ENCODE assay signal across 19 cellular contexts in the genomic region with DNA sequence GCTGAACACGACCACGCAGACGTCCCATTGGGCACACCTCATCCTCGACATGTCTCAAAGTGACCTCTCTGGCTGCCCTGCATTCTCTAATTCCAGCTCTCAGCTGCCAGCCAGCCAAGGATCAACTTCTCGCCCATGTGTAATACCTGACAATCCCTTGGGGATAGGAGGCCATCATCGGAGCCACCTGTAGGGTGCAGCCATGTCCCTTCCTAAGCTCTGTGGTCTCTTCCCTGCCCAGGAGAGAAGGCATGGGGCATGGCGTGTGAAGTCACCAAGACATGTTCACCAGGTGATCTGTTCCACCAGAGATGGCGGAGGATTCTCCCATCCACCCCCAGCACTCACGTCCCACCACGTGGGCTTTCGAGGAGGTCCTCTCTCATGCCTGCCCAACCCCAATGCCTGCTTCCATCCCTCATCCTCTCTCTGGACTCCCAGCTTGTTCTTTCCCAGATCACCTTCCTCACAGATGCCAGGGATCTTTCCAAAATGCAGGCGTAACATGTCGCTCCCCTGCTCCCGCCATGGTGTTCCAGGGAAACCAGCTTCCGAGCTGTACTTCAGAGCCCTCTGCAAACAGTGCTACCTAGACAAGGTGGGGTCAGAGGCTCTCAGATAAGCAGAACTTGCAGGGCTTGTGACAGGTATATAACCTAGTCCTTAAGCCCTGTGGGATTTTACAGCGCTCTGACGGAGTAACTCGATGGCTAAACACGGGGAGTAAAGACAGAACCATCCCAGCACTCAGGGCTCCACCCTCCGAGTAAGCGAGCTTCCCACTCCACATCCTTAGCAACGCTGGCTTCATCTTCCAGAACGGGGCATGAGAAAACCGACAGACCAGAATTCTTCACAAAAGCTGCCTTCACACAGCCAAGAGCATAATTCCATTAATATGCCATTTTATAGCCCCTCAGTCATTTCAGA. TPM values are rescaled to one million over a fixed set of nuclear protein-coding genes. Genes with fewer than 3 reads are reported as not detected.
DNase-seq lines count a peak whose midpoint lies in the region; ATAC-seq and TF ChIP-seq lines count a peak whose summit lies in the region.
"Had no signal": no experiment of that assay in that cellular context is flagged by ENCODE, and none has a peak within 500 bp of the region (broad histone marks: within the 10 kb centered on the region; RNA-seq: fewer than 3 reads in every experiment).

No MANE protein-coding gene starts in this region.

- TF ChIP-seq RAD21 in HCT116 (IDR thresholded peaks at IDR 0.05; ENCODE audit: low read depth) = peak; percentile 59

- CTCF ChIA-PET in HCT116 (lab: Charles Lee) = interaction anchor here (0.5 to 1.2 kb wide), 2 partner anchors 78 to 111 kb away, joined by 3 to 6 read pairs; a partner anchor contains a TSS

- TF ChIP-seq CTCF in HCT116 (IDR thresholded peaks at IDR 0.05 in 2 of 3, conservative IDR thresholded peaks at IDR 0.05 in 1 of 3; ENCODE audit: borderline replicate concordance in 1 of 3, insufficient read depth in 1 of 3, low read depth in 2 of 3, low read length in 2 of 3) (peak; percentile 24 to 30 (median 24); a peak in 3 of 6 replicates), WERI-Rb-1 (IDR thresholded peaks at IDR 0.05; ENCODE audit: low read depth, low read length) (peak; percentile 50), fibroblast of villous mesenchyme (IDR thresholded peaks at IDR 0.05; ENCODE audit: insufficient read depth, low read depth, low read length) (no peak), osteoblast (IDR thresholded peaks at IDR 0.05; ENCODE audit: extremely low read depth, low read depth, low read length) (no peak), spleen (IDR thresholded peaks at IDR 0.05 in 8 of 11, conservative IDR thresholded peaks at IDR 0.05 in 3 of 11) (no peak)

- TF ChIP-seq POLR2A in HCT116 (IDR thresholded peaks at IDR 0.05; ENCODE audit: borderline replicate concordance, extremely low read depth, insufficient read depth, insufficient read length) = no peak
- TF ChIP-seq POLR2A in spleen (IDR thresholded peaks at IDR 0.05) = no peak

- H3K4me3 ChIP-seq in HCT116 (replicated peaks in 1 of 2; ENCODE audit: low read depth in 1 of 2, low read length in 2 of 2) (no peak overlapping the region), WERI-Rb-1 (ENCODE audit: low read depth, low read length) (no peak overlapping the region), fibroblast of villous mesenchyme (ENCODE audit: low read depth, low read length) (no peak overlapping the region), osteoblast (ENCODE audit: insufficient read depth, low read length) (peak overlapping the region; percentile 74), spleen (no peak overlapping the region)
- H3K4me3 ChIP-seq: lung, suprapubic skin had no signal

- in situ Hi-C loops in G401 (cut with HindIII; ENCODE audit: low sequenced_read_pairs) = no loop called here

- H3K79me2 ChIP-seq in HCT116 (ENCODE audit: insufficient read depth, low read length) (peaks cover 55% of the 10 kb centered on the region), osteoblast (ENCODE audit: insufficient read depth, low read length) (peaks cover 3% of the 10 kb centered on the region)
- H3K79me2 ChIP-seq: parathyroid adenoma had no signal

- H3K9ac ChIP-seq in HCT116 (ENCODE audit: low read length) = no peak overlapping the region
- H3K9ac ChIP-seq: parathyroid adenoma had no signal

- POLR2A ChIA-PET in HCT116 (lab: Charles Lee) = no interaction called here

- H3K36me3 ChIP-seq in HCT116 (ENCODE audit: control insufficient read depth in 1 of 2, insufficient read depth in 2 of 2, low read length in 2 of 2) (peaks cover 0 to under 1% of the 10 kb centered on the region in 2 experiments; a peak in 1 of 4 replicates), WERI-Rb-1 (peaks cover 3% of the 10 kb centered on the region), osteoblast (ENCODE audit: insufficient read depth, low read length) (no peaks in the 10 kb centered on the region), spleen (peaks cover 0 to 5% (median 0%) of the 10 kb centered on the region in 6 donors)
- H3K36me3 ChIP-seq: suprapubic skin had no signal

- H3K4me1 ChIP-seq in HCT116 (ENCODE audit: control insufficient read depth in 1 of 2, insufficient read depth in 2 of 2, low read length in 2 of 2) (no peaks in the 10 kb centered on the region), osteoblast (ENCODE audit: insufficient read depth, low read length) (peaks cover 19% of the 10 kb centered on the region), spleen (no peaks in the 10 kb centered on the region)
- H3K4me1 ChIP-seq: suprapubic skin had no signal

- no peaks in the 10 kb centered on the region for H3K9me2 ChIP-seq in HCT116 (ENCODE audit: insufficient read depth)

- RAD21 ChIA-PET in HCT116 (lab: Charles Lee; ENCODE audit: low non-redundant PET in 1 of 2, low total read pairs in 2 of 2, uncharacterized antibody in 2 of 2, unreplicated experiment in 2 of 2) = interaction anchor here in 1 of 2 experiments (1.5 kb wide), 1 partner anchor 78 kb away, joined by 5 read pairs; a partner anchor contains a TSS

- no peak overlapping the region for H2AFZ ChIP-seq in HCT116 (ENCODE audit: low read depth, low read length, poor library complexity, severe bottlenecking)
- H2AFZ ChIP-seq in osteoblast (ENCODE audit: low read length) = peak overlapping the region; percentile 72
- H2AFZ ChIP-seq: parathyroid adenoma had no signal

- ATAC-seq in HCT116 = peak; percentile 77
- no peak for ATAC-seq in GM21381 (IDR thresholded peaks at IDR 0.05; ENCODE audit: unreplicated experiment)

- H4K20me1 ChIP-seq in HCT116 (ENCODE audit: insufficient read depth) (peaks cover 4% of the 10 kb centered on the region; the same call in 1 of the 2 replicates), osteoblast (ENCODE audit: insufficient read depth, low read length) (no peaks in the 10 kb centered on the region)

- no peaks in the 10 kb centered on the region for H3K27me3 ChIP-seq in HCT116 (ENCODE audit: insufficient read depth, low read length)
- H3K27me3 ChIP-seq in WERI-Rb-1 (ENCODE audit: insufficient read depth, low read depth, severe bottlenecking) = no peaks in the 10 kb centered on the region
- H3K27me3 ChIP-seq in osteoblast (ENCODE audit: insufficient read depth, low read length) = no peaks in the 10 kb centered on the region
- peaks cover 0 to 26% (median 0%) of the 10 kb centered on the region in 7 donors for H3K27me3 ChIP-seq in spleen (replicated peaks in 1 of 7)
- H3K27me3 ChIP-seq: suprapubic skin had no signal

- intact Hi-C loops in HCT116 (cut with micrococcal nuclease) = loop anchor here (1.0 kb wide), 1 partner anchor 79 kb away; a partner anchor contains a TSS
- intact Hi-C loops in spleen (cut with DNase I; ENCODE audit: low total_unique reads) = no loop called here

- H3K9me3 ChIP-seq in HCT116 (ENCODE audit: control insufficient read depth in 1 of 2, insufficient read depth in 1 of 2, low read depth in 1 of 2, low read length in 2 of 2) = no peaks in the 10 kb centered on the region
- no peaks in the 10 kb centered on the region for H3K9me3 ChIP-seq in WERI-Rb-1 (ENCODE audit: severe bottlenecking)
- no peaks in the 10 kb centered on the region for H3K9me3 ChIP-seq in osteoblast (ENCODE audit: low read depth, low read length)
- no peaks in the 10 kb centered on the region for H3K9me3 ChIP-seq in spleen
- H3K9me3 ChIP-seq: suprapubic skin had no signal

- no peak overlapping the region for H3K27ac ChIP-seq in HCT116 (ENCODE audit: low read depth, low read length)
- H3K27ac ChIP-seq in WERI-Rb-1 = no peak overlapping the region
- peak overlapping the region; percentile 61 for H3K27ac ChIP-seq in osteoblast (ENCODE audit: low read depth, low read length)
- H3K27ac ChIP-seq in spleen = no peak overlapping the region
- H3K27ac ChIP-seq: suprapubic skin had no signal

- WGBS in spleen, 5 donors = 80 to 88% (median 87%) methylated on average over 23 to 24 of the region's 24 CpGs

- BruUV-seq in HCT116 (replicated peaks; lab: Mats Ljungman, UMichigan) = TSS peak; percentile 28

- H3K4me2 ChIP-seq in HCT116 (ENCODE audit: low read length) (no peak overlapping the region), osteoblast (ENCODE audit: insufficient read depth, low read length) (peak overlapping the region; percentile 93)

- DNase-seq in HCT116 (ENCODE audit: low read depth, low spot score) (no peak), WERI-Rb-1 (no peak), fibroblast of villous mesenchyme (ENCODE audit: low read depth) (peak; percentile 54), osteoblast (ENCODE audit: insufficient read length, low spot score, missing footprints) (peak; percentile 84), Ammon's horn (ENCODE audit: low spot score) (no peak), spleen (no peak), G401 (ENCODE audit: low spot score) (no peak)
- DNase-seq: activated CD4-positive, alpha-beta memory T cell treated with anti-CD3 and anti-CD28 coated beads, Interleukin-2, amount 10 ng/mL, durations not matched to agents 7 days and 5 days; activated naive CD4-positive, alpha-beta T cell treated with Interleukin-2 at 50 U/mL for 16 hours; activated T-cell treated with anti-CD3 and anti-CD28 coated beads, Interleukin-2, amount 50 U/mL, for 1 hour; aorta; naive B cell; Right ventricle myocardium superior; stimulated activated CD4-positive, alpha-beta T cell treated with anti-CD3 and anti-CD28 coated beads, Interleukin-4, amount 100 ng/mL, for 24 hours; T-helper 1 cell had no signal

TF ChIP-seq in HCT116, 20 proteins besides CTCF, POLR2A, EP300 and RAD21:
- no peak for TF ChIP-seq EGR1 (IDR thresholded peaks at IDR 0.05; ENCODE audit: low read depth)
- no peak for TF ChIP-seq ZFX (IDR thresholded peaks at IDR 0.05)
- TF ChIP-seq FOSL1 (IDR thresholded peaks at IDR 0.05; ENCODE audit: low read depth) = no peak
TF ChIP-seq in HCT116: peak in this region for 0.

RNA-seq across cellular contexts. Expression of a gene that starts 41.1 kb away (rescaled TPM):
- total RNA-seq in HCT116 (2021; ENCODE audit: unreplicated experiment) (102 TPM), fibroblast of villous mesenchyme (59.6 and 68.6 TPM in 2 replicates), osteoblast (95.9 and 113 TPM in 2 replicates), spleen (100 to 1,000 TPM in 4 of 7 donors, 10 to 100 TPM in 3; 59.3 to 264 (median 191) TPM)
- polyA plus RNA-seq in HCT116 (2012) = 92.5 and 93.5 TPM in 2 replicates
- 100 to 1,000 TPM in 2 of 3 donors, 10 to 100 TPM in 1; 100.0 to 229 (median 164) TPM for polyA plus RNA-seq in spleen
- 87.6 and 99.9 TPM in 2 replicates for total RNA-seq in G401 (2014; rRNA removed; shearing (Covaris generic))

Comparison
In these comparisons a context has a peak if more than half of its experiments do, and no peak if none do; other contexts are left out.
1. DNase-seq: peak in fibroblast of villous mesenchyme (single experiment) and osteoblast (single experiment); none in HCT116 (single experiment), WERI-Rb-1 (single experiment), Ammon's horn (single experiment), spleen (single experiment) and G401 (single experiment).
2. CTCF ChIP-seq: peak in HCT116 (3 of 3) and WERI-Rb-1 (single experiment); none in fibroblast of villous mesenchyme (single experiment), osteoblast (single experiment) and spleen (0 of 11).